15 cellular contexts compared by ENCODE assay signal in the genomic region with DNA sequence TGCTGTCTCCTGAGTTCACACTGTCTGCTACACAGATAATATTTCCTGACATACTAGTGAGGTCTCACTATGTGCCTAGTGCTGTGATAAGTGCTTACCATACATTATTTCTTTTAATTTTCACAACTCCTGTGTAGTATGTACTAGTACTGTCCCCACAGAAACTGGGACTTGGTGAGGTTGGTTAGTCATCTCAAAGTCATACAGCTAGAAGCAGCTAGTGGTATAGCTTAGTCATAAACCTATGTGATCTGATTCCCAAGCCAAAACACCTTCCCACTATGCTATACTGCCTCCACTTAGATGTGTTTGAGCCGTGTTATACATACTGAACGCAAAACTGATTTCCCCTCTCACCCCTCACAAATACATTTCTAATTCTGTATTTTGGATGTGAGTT. TPM values are rescaled to one million over a fixed set of nuclear protein-coding genes. Genes with fewer than 3 reads are reported as not detected.
A peak's percentile ranks its signal among the peaks of the same experiment; 100 is the strongest.
DNase-seq lines count a peak whose midpoint lies in the region; ATAC-seq, FAIRE-seq and TF ChIP-seq lines count a peak whose summit lies in the region.
"Had no signal": no experiment of that assay in that cellular context is flagged by ENCODE, and none has a peak within 500 bp of the region (broad histone marks: within the 10 kb centered on the region; RNA-seq: fewer than 3 reads in every experiment).

No MANE protein-coding gene starts in this region.

- 21% methylated on average over 2 of the region's 2 CpGs for WGBS in GM12878 (ENCODE audit: insufficient coverage, insufficient replicate concordance, low lambda C conversion rate, missing lambda C conversion rate)

- no peaks in the 10 kb centered on the region for H3K27me3 Mint-ChIP-seq in activated naive CD8-positive, alpha-beta T cell
- no peaks in the 10 kb centered on the region for H3K27me3 Mint-ChIP-seq in activated naive CD8-positive, alpha-beta T cell treated with anti-CD3 and anti-CD28 coated beads for 36 hours
- H3K27me3 Mint-ChIP-seq: dendritic cell treated with granulocyte-macrophage colony-stimulating factor and Interleukin-4, amounts not matched to agents 40 ng/mL and 50 ng/mL, for 4 days; T-cell had no signal

- POLR2A ChIA-PET in GM12878 (lab: Charles Lee): no interaction called here

- CTCF ChIA-PET in GM12878 (lab: Yijun Ruan, JAX): interaction anchor here (1.0 to 2.8 kb wide), 4 partner anchors 10 to 99 kb away, joined by 3 to 13 read pairs (median 4); a partner anchor contains a TSS

- H3K4me1 ChIP-seq in GM12878 (ENCODE audit: control insufficient read depth, insufficient read depth, low read length): peaks cover 6% of the 10 kb centered on the region; the same call in 1 of the 2 replicates
- H3K4me1 ChIP-seq in right atrium auricular region: peaks cover 0 to 12% of the 10 kb centered on the region in 2 donors

- no peak overlapping the region for H3K4me2 ChIP-seq in GM12878 (ENCODE audit: control insufficient read depth, insufficient read depth)

- H3K9me3 ChIP-seq in GM12878 (replicated peaks; ENCODE audit: control insufficient read depth, insufficient read depth, low read length) (no peaks in the 10 kb centered on the region), right atrium auricular region (no peaks in the 10 kb centered on the region)

- TF ChIP-seq POLR2A in GM12878 (IDR thresholded peaks at IDR 0.05; ENCODE audit: low read depth, low read length): no peak

- DNase-seq in activated naive CD8-positive, alpha-beta T cell treated with anti-CD3 and anti-CD28 coated beads for 36 hours: no peak
- DNase-seq in HT1080 (ENCODE audit: low read depth): peak; percentile 79
- DNase-seq in GM12878 (ENCODE audit: low read depth, low spot score): no peak
- DNase-seq in stimulated activated effector memory CD8-positive, alpha-beta T cell treated with anti-CD3 and anti-CD28 coated beads, Interleukin-12 subunit alpha, Interleukin-12 subunit beta, amount 100 ng/mL, for 72 hours (ENCODE audit: low spot score in 2 of 2): no peak
- DNase-seq in pons (ENCODE audit: low spot score): no peak
- DNase-seq in right atrium auricular region (ENCODE audit: low spot score): no peak
- DNase-seq: activated CD4-positive, alpha-beta T cell treated with anti-CD3 and anti-CD28 coated beads for 4 hours; DMS79; Kasumi-1; stimulated activated CD4-positive, alpha-beta T cell treated with anti-CD3 and anti-CD28 coated beads, Interleukin-4, amount 100 ng/mL, for 4 hours; T-cell had no signal

- no peaks in the 10 kb centered on the region; the same call in 1 of the 2 replicates for H4K20me1 ChIP-seq in GM12878 (ENCODE audit: control insufficient read depth, insufficient read depth)

- no peak overlapping the region for H3K9ac ChIP-seq in GM12878 (ENCODE audit: control insufficient read depth, insufficient read depth, low read length)

- H3K27ac Mint-ChIP-seq in activated naive CD8-positive, alpha-beta T cell: peak overlapping the region; percentile 36
- no peak overlapping the region for H3K27ac Mint-ChIP-seq in activated naive CD8-positive, alpha-beta T cell treated with anti-CD3 and anti-CD28 coated beads for 36 hours
- peak overlapping the region; percentile 46 for H3K27ac Mint-ChIP-seq in stimulated activated effector memory CD8-positive, alpha-beta T cell treated with anti-CD3 and anti-CD28 coated beads, Interleukin-12 subunit alpha, Interleukin-12 subunit beta, amount 100 ng/mL, for 72 hours
- H3K27ac Mint-ChIP-seq: dendritic cell treated with granulocyte-macrophage colony-stimulating factor and Interleukin-4, amounts not matched to agents 40 ng/mL and 50 ng/mL, for 4 days had no signal

- H2AFZ ChIP-seq in GM12878 (ENCODE audit: control insufficient read depth, low read depth, low read length): no peak overlapping the region

- peak; percentile 31 for FAIRE-seq in GM12878 (lab: Jason Lieb, UNC)
- FAIRE-seq: islet of Langerhans had no signal

- ATAC-seq in GM12878: peak; percentile 61
- ATAC-seq in stimulated activated effector memory CD8-positive, alpha-beta T cell treated with anti-CD3 and anti-CD28 coated beads, Interleukin-12 subunit alpha, Interleukin-12 subunit beta, amount 100 ng/mL, for 72 hours: peak; percentile 99
- no peak for ATAC-seq in HG03460 (IDR thresholded peaks at IDR 0.05; ENCODE audit: unreplicated experiment)

- H3K9me3 Mint-ChIP-seq in activated naive CD8-positive, alpha-beta T cell (ENCODE audit: low read depth): no peaks in the 10 kb centered on the region
- no peaks in the 10 kb centered on the region for H3K9me3 Mint-ChIP-seq in activated naive CD8-positive, alpha-beta T cell treated with anti-CD3 and anti-CD28 coated beads for 36 hours
- no peaks in the 10 kb centered on the region for H3K9me3 Mint-ChIP-seq in stimulated activated effector memory CD8-positive, alpha-beta T cell treated with anti-CD3 and anti-CD28 coated beads, Interleukin-12 subunit alpha, Interleukin-12 subunit beta, amount 100 ng/mL, for 72 hours
- H3K9me3 Mint-ChIP-seq: dendritic cell treated with granulocyte-macrophage colony-stimulating factor and Interleukin-4, amounts not matched to agents 40 ng/mL and 50 ng/mL, for 4 days; T-cell had no signal

- intact Hi-C loops in GM12878 (cut with micrococcal nuclease; ENCODE audit: unreplicated experiment): no loop called here

- H3K36me3 Mint-ChIP-seq in activated naive CD8-positive, alpha-beta T cell: peaks cover 2% of the 10 kb centered on the region
- H3K36me3 Mint-ChIP-seq in activated naive CD8-positive, alpha-beta T cell treated with anti-CD3 and anti-CD28 coated beads for 36 hours: peaks cover 10% of the 10 kb centered on the region
- peaks cover 31% of the 10 kb centered on the region for H3K36me3 Mint-ChIP-seq in stimulated activated effector memory CD8-positive, alpha-beta T cell treated with anti-CD3 and anti-CD28 coated beads, Interleukin-12 subunit alpha, Interleukin-12 subunit beta, amount 100 ng/mL, for 72 hours

- H3K4me1 Mint-ChIP-seq in activated naive CD8-positive, alpha-beta T cell (ENCODE audit: low read depth): peaks cover 55% of the 10 kb centered on the region
- peaks cover 43% of the 10 kb centered on the region for H3K4me1 Mint-ChIP-seq in activated naive CD8-positive, alpha-beta T cell treated with anti-CD3 and anti-CD28 coated beads for 36 hours
- peaks cover 53% of the 10 kb centered on the region for H3K4me1 Mint-ChIP-seq in stimulated activated effector memory CD8-positive, alpha-beta T cell treated with anti-CD3 and anti-CD28 coated beads, Interleukin-12 subunit alpha, Interleukin-12 subunit beta, amount 100 ng/mL, for 72 hours

- TF ChIP-seq EP300 in GM12878 (IDR thresholded peaks at IDR 0.05; ENCODE audit: borderline replicate concordance in 1 of 2, control insufficient read depth in 1 of 2, low read depth in 2 of 2, low read length in 2 of 2): no peak

- H3K36me3 ChIP-seq in GM12878 (ENCODE audit: control insufficient read depth in 2 of 2, insufficient read depth in 2 of 2, low read length in 1 of 2) (peaks cover 0 to 2% of the 10 kb centered on the region in 2 experiments; a peak in 2 of 4 replicates), right atrium auricular region (no peaks in the 10 kb centered on the region)

- TF ChIP-seq RAD21 in GM12878 (IDR thresholded peaks at IDR 0.05; ENCODE audit: insufficient read depth, low read depth, low read length): no peak

- TF ChIP-seq CTCF in GM12878 (IDR thresholded peaks at IDR 0.05 in 2 of 3, conservative IDR thresholded peaks at IDR 0.05 in 1 of 3; ENCODE audit: control insufficient read depth in 2 of 3, extremely low read depth in 1 of 3, insufficient read depth in 1 of 3, low read depth in 3 of 3, low read length in 3 of 3): no peak
- TF ChIP-seq CTCF in right atrium auricular region (IDR thresholded peaks at IDR 0.05): no peak

- H3K4me3 ChIP-seq in GM12878 (no peak overlapping the region), right atrium auricular region (no peak overlapping the region)

- H3K27me3 ChIP-seq in GM12878 (replicated peaks in 1 of 2; ENCODE audit: control insufficient read depth in 2 of 2, insufficient read depth in 2 of 2, low read length in 1 of 2) (no peaks in the 10 kb centered on the region), right atrium auricular region (no peaks in the 10 kb centered on the region)

- SMC1A ChIA-PET in GM12878 (lab: Charles Lee; ENCODE audit: uncharacterized antibody, unreplicated experiment): interaction anchor here (3.4 kb wide), 1 partner anchor 8 kb away, joined by 20 read pairs; no protein-coding TSS in a partner anchor

- no peaks in the 10 kb centered on the region for H3K79me2 ChIP-seq in GM12878 (ENCODE audit: control insufficient read depth, insufficient read depth, low read length)

- H3K27ac ChIP-seq in GM12878 (ENCODE audit: control insufficient read depth, insufficient read depth) (no peak overlapping the region), right atrium auricular region (no peak overlapping the region)

- in situ Hi-C loops in GM12878 (cut with MboI): no loop called here

- H3K4me3 Mint-ChIP-seq in activated naive CD8-positive, alpha-beta T cell: peak overlapping the region; percentile 24
- H3K4me3 Mint-ChIP-seq in activated naive CD8-positive, alpha-beta T cell treated with anti-CD3 and anti-CD28 coated beads for 36 hours: no peak overlapping the region
- H3K4me3 Mint-ChIP-seq in stimulated activated effector memory CD8-positive, alpha-beta T cell treated with anti-CD3 and anti-CD28 coated beads, Interleukin-12 subunit alpha, Interleukin-12 subunit beta, amount 100 ng/mL, for 72 hours: peak overlapping the region; percentile 5
- H3K4me3 Mint-ChIP-seq: dendritic cell treated with granulocyte-macrophage colony-stimulating factor and Interleukin-4, amounts not matched to agents 40 ng/mL and 50 ng/mL, for 4 days; T-cell had no signal

- BruUV-seq in GM12878 (replicated peaks; lab: Mats Ljungman, UMichigan): no TSS peak

- RAD21 ChIA-PET in GM12878 (lab: Charles Lee; ENCODE audit: unreplicated experiment): interaction anchor here (1.3 kb wide), 1 partner anchor 10 kb away, joined by 3 read pairs; no protein-coding TSS in a partner anchor

RNA-seq across cellular contexts. Expression of a gene that starts 10.5 kb away (rescaled TPM):
- 10 to 100 TPM; 15.6 to 15.8 TPM for total RNA-seq in activated naive CD8-positive, alpha-beta T cell treated with anti-CD3 and anti-CD28 coated beads for 36 hours
- 17.3 and 21.2 TPM in 2 replicates for total RNA-seq in HT1080 (2014; rRNA removed; shearing (Covaris generic))
- 20.8 and 24.3 TPM in 2 replicates for polyA plus RNA-seq in HT1080 (2015; cell fraction: cytosol; rRNA removed)
- polyA plus RNA-seq in HT1080 (2015; cell fraction: nucleus; rRNA removed): 26.2 and 31.0 TPM in 2 replicates
- 8.1 and 9.0 TPM in 2 replicates for total RNA-seq in GM12878 (2013; cell fraction: nucleolus; rRNA removed)
- total RNA-seq in GM12878 (2014; rRNA removed) (14.1 and 16.7 TPM in 2 replicates), GM12878 (2014; rRNA removed; fragmentation: Illumina TruSeq; extraction: Trizol) (19.2 and 19.4 TPM in 2 replicates), GM12878 (2021) (13.8 and 13.9 TPM in 2 replicates), right atrium auricular region (10 to 100 TPM; 14.8 to 21.2 TPM)
- 2.5 TPM for polyA plus RNA-seq in GM12878 (2011; ENCODE audit: low read depth)
- polyA plus RNA-seq in GM12878 (2011; rRNA removed) (15.1 and 21.1 TPM in 2 replicates), GM12878 (2014; fragmentation: Illumina TruSeq; extraction: Trizol) (17.0 and 20.7 TPM in 2 replicates), GM12878 (2014; fragmentation: Nextera tagmentation; extraction: Ambion mirVana) (10 to 100 TPM; 13.0 to 21.0 TPM), GM12878 (2014; rRNA removed) (7.1 and 9.8 TPM in 2 replicates), GM12878 (2016; fragmentation: Nextera tagmentation; extraction: Ambion mirVana) (10 to 100 TPM; 23.5 to 24.2 TPM)
- 5.6 and 6.0 TPM in 2 replicates for polyA plus RNA-seq in GM12878 (2011; cell fraction: cytosol; rRNA removed)
- polyA plus RNA-seq in GM12878 (2011; cell fraction: nucleus; rRNA removed): 4.7 and 6.7 TPM in 2 replicates
- polyA plus RNA-seq in GM12878 (2012): 4.1 and 4.2 TPM in 2 replicates
- 7.0 and 9.4 TPM in 2 replicates for polyA minus RNA-seq in GM12878 (2011; rRNA and poly(A)+ RNA removed)
- 4.1 and 6.3 TPM in 2 replicates for polyA minus RNA-seq in GM12878 (2011; cell fraction: cytosol; rRNA and poly(A)+ RNA removed)
- 2.8 and 4.9 TPM in 2 replicates for polyA minus RNA-seq in GM12878 (2011; cell fraction: nucleus; rRNA and poly(A)+ RNA removed)

RNA-seq across cellular contexts. Expression of a gene that starts 24.7 kb away (rescaled TPM):
- 100 to 1,000 TPM; 137 to 142 TPM for total RNA-seq in activated naive CD8-positive, alpha-beta T cell treated with anti-CD3 and anti-CD28 coated beads for 36 hours
- 71.1 and 87.6 TPM in 2 replicates for total RNA-seq in HT1080 (2014; rRNA removed; shearing (Covaris generic))
- 59.8 and 72.8 TPM in 2 replicates for polyA plus RNA-seq in HT1080 (2015; cell fraction: cytosol; rRNA removed)
- polyA plus RNA-seq in HT1080 (2015; cell fraction: nucleus; rRNA removed): 79.1 and 87.2 TPM in 2 replicates
- total RNA-seq in GM12878 (2013; cell fraction: nucleolus; rRNA removed): 250 and 257 TPM in 2 replicates
- total RNA-seq in GM12878 (2014; rRNA removed) (58.1 and 75.6 TPM in 2 replicates), GM12878 (2014; rRNA removed; fragmentation: Illumina TruSeq; extraction: Trizol) (56.6 and 58.0 TPM in 2 replicates), GM12878 (2021) (46.7 and 54.5 TPM in 2 replicates), right atrium auricular region (10 to 100 TPM; 24.7 to 27.9 TPM)
- 10.0 TPM for polyA plus RNA-seq in GM12878 (2011; ENCODE audit: low read depth)
- polyA plus RNA-seq in GM12878 (2011; rRNA removed) (78.0 and 110 TPM in 2 replicates), GM12878 (2014; fragmentation: Illumina TruSeq; extraction: Trizol) (47.9 and 62.7 TPM in 2 replicates), GM12878 (2014; fragmentation: Nextera tagmentation; extraction: Ambion mirVana) (10 to 100 TPM; 12.1 to 14.0 TPM), GM12878 (2014; rRNA removed) (37.7 and 42.5 TPM in 2 replicates), GM12878 (2016; fragmentation: Nextera tagmentation; extraction: Ambion mirVana) (10 to 100 TPM; 38.9 to 49.8 TPM)
- polyA plus RNA-seq in GM12878 (2011; cell fraction: cytosol; rRNA removed): 48.0 and 50.8 TPM in 2 replicates
- polyA plus RNA-seq in GM12878 (2011; cell fraction: nucleus; rRNA removed): 30.4 and 34.5 TPM in 2 replicates
- 15.9 and 26.2 TPM in 2 replicates for polyA plus RNA-seq in GM12878 (2012)
- polyA minus RNA-seq in GM12878 (2011; rRNA and poly(A)+ RNA removed): 88.9 and 113 TPM in 2 replicates
- polyA minus RNA-seq in GM12878 (2011; cell fraction: cytosol; rRNA and poly(A)+ RNA removed): 38.5 and 53.3 TPM in 2 replicates
- polyA minus RNA-seq in GM12878 (2011; cell fraction: nucleus; rRNA and poly(A)+ RNA removed): 43.5 and 70.0 TPM in 2 replicates
